In genomic region chr2:152336103-152336853, GRCh38 we compare ENCODE assay signal across 8 cellular contexts. TPM values are rescaled to one million over a fixed set of nuclear protein-coding genes. Genes with fewer than 3 reads are reported as not detected.
DNase-seq lines count a peak whose midpoint lies in the region; ATAC-seq and TF ChIP-seq lines count a peak whose summit lies in the region.

No MANE protein-coding gene starts in this region.

- H3K36me3 ChIP-seq in tibial nerve, result no peaks in the 10 kb centered on the region

- peak in 1 of 2 donors; percentile 50 for TF ChIP-seq POLR2A in tibial nerve (IDR thresholded peaks at IDR 0.05)

- H3K4me1 ChIP-seq in mononuclear cell (ENCODE audit: insufficient read depth, low read length) (peaks cover 15% of the 10 kb centered on the region), tibial nerve (peaks cover 0 to 52% (median 16%) of the 10 kb centered on the region in 4 donors)

- TF ChIP-seq EP300 in tibial nerve (IDR thresholded peaks at IDR 0.05), result peak in 1 of 2 donors; percentile 66

- H3K4me3 ChIP-seq in mononuclear cell (ENCODE audit: low read length) (peak overlapping the region; percentile 58), tibial nerve (peak overlapping the region; percentile 86 to 99 (median 93))

- DNase-seq in NCI-H748 (lab: John Stamatoyannopoulos, UW; ENCODE audit: unreplicated experiment) (peak; percentile 38), NCI-H748 treated with DMSO at 0.1 percent for 48 hours (lab: John Stamatoyannopoulos, UW) (no peak), epithelial cell of prostate (ENCODE audit: low read depth, low spot score) (no peak), tibial nerve (ENCODE audit: low spot score in 2 of 2) (peak; percentile 61 to 67)

- ATAC-seq in HG02678 (IDR thresholded peaks at IDR 0.05; ENCODE audit: unreplicated experiment), result peak; percentile 30
- peak; percentile 69 for ATAC-seq in SK-N-SH treated with all-trans-retinoic acid at 6 μM for 48 hours
- no peak for ATAC-seq in GM21717 (IDR thresholded peaks at IDR 0.05; ENCODE audit: unreplicated experiment)

- H3K9me3 ChIP-seq in mononuclear cell (ENCODE audit: low read depth, low read length) (no peaks in the 10 kb centered on the region), tibial nerve (no peaks in the 10 kb centered on the region)

- 2% methylated on average over 42 of the region's 42 CpGs for WGBS in tibial nerve, 2 donors

- peak overlapping the region; percentile 80 for H3K27ac ChIP-seq in epithelial cell of prostate
- H3K27ac ChIP-seq in tibial nerve, result peak overlapping the region; percentile 83 to 97 (median 92)

- H3K27me3 ChIP-seq in mononuclear cell (ENCODE audit: insufficient read depth, low read length) (peaks cover 42% of the 10 kb centered on the region), tibial nerve (no peaks in the 10 kb centered on the region)

- no peak for TF ChIP-seq CTCF in tibial nerve (IDR thresholded peaks at IDR 0.05)

TF ChIP-seq in SK-N-SH treated with all-trans-retinoic acid at 6 μM for 48 hours, 23 proteins besides CTCF, POLR2A, EP300 and RAD21:
- TF ChIP-seq ZNF70 (CRISPR knock-in tag; IDR thresholded peaks at IDR 0.05) (no peak), ZFP3 (CRISPR knock-in tag; IDR thresholded peaks at IDR 0.05) (no peak), CSDC2 (CRISPR knock-in tag; IDR thresholded peaks at IDR 0.05) (no peak)
TF ChIP-seq in SK-N-SH treated with all-trans-retinoic acid at 6 μM for 48 hours: peak in this region for 0.

RNA-seq across cellular contexts. Expression of gene FMNL2, which starts 1.3 kb away (rescaled TPM):
- total RNA-seq in mononuclear cell (1.2 TPM), tibial nerve (100 to 1,000 TPM in 2 of 4 donors, 10 to 100 TPM in 2; 94.5 to 131 (median 98.1) TPM)

Comparison
In these comparisons a context has a peak if more than half of its experiments do, and no peak if none do; other contexts are left out.
1. DNase-seq: peak in NCI-H748 (single experiment) and tibial nerve (2 of 2); none in NCI-H748 treated with DMSO at 0.1 percent for 48 hours (single experiment) and epithelial cell of prostate (single experiment).
2. RNA of gene FMNL2, which starts 1.3 kb away (total RNA-seq): 94.5 to 131 TPM in tibial nerve; 1.2 TPM in mononuclear cell (single experiment); every median in the first group is over 10 times any median in the second.